Comparison of ENCODE assay signal across 28 cellular contexts in genomic region chr19:38488096-38488495, GRCh38. TPM values are rescaled to one million over a fixed set of nuclear protein-coding genes. Genes with fewer than 3 reads are reported as not detected.
"Had no signal": no experiment of that assay in that cellular context is flagged by ENCODE, and none has a peak within 500 bp of the region (broad histone marks: within the 10 kb centered on the region; RNA-seq: fewer than 3 reads in every experiment).

No MANE protein-coding gene starts in this region.

- H3K9me3 ChIP-seq: esophagus squamous epithelium, gastrocnemius medialis, left lung, lower lobe of right lung, mucosa of descending colon had no signal

- H3K27ac Mint-ChIP-seq: mesothelial cell of epicardium, naive B cell had no signal

- H3K4me3 Mint-ChIP-seq: mesothelial cell of epicardium had no signal

- DNase-seq: dermis blood vessel endothelial cell; dorsolateral prefrontal cortex; effector CD4-positive, alpha-beta T cell; effector memory CD4-positive, alpha-beta T cell; erythroblast; esophagus squamous epithelium; foreskin fibroblast; foreskin melanocyte; gastrocnemius medialis; glutamatergic neuron; head of caudate nucleus; heart right ventricle; hippocampal formation; left cardiac atrium; left lung; left ventricle myocardium superior; lower lobe of right lung; mesenchymal stem cell; mucosa of descending colon; naive B cell had no signal

- H3K27me3 ChIP-seq: dorsolateral prefrontal cortex, gastrocnemius medialis had no signal

- H3K36me3 Mint-ChIP-seq: mesothelial cell of epicardium had no signal

- ATAC-seq: esophagus mucosa, gastrocnemius medialis, heart right ventricle, left cardiac atrium, left lung, left ventricle myocardium superior, lower lobe of right lung, mucosa of descending colon had no signal

- FAIRE-seq: colon, islet of Langerhans, keratinocyte had no signal

- H3K4me1 Mint-ChIP-seq: mesothelial cell of epicardium had no signal

- H3K27ac ChIP-seq: coronary artery, dorsolateral prefrontal cortex, epithelial cell of prostate, esophagus squamous epithelium, gastrocnemius medialis, heart right ventricle, left lung, lower lobe of right lung had no signal

- H3K4me3 ChIP-seq: coronary artery, dorsolateral prefrontal cortex, esophagus squamous epithelium, gastrocnemius medialis, heart right ventricle, left lung, lower lobe of right lung, mucosa of descending colon had no signal

- H3K36me3 ChIP-seq: esophagus squamous epithelium, heart right ventricle, left lung, lower lobe of right lung had no signal

- H3K4me1 ChIP-seq: esophagus squamous epithelium, gastrocnemius medialis, heart right ventricle, left lung, lower lobe of right lung had no signal

RNA-seq across cellular contexts. Expression of gene RYR1, which starts 54.6 kb away (rescaled TPM):
- total RNA-seq: lung microvascular endothelial cell had no signal
